10 cellular contexts compared by ENCODE assay signal in the genomic region with DNA sequence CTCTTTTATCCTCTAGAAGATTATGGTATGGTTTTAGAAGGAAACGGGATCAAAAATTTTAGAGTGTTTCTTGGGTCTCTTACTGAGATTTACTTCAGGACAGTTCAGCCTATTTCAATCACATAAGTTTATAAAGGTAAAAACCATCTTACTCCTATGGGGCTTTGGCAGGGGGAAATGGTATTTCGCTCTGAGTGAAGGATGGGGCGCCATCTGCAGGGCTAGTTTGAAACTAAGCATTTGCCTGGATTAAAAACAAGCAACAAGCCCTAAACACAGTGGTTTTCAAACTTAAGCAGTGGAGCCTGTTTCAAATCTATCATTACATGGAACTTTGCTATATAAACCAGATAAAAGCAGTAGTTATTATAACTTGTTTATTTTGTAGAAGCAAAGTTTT.
DNase-seq lines count a peak whose midpoint lies in the region; ATAC-seq lines count a peak whose summit lies in the region.
"Had no signal": no experiment of that assay in that cellular context is flagged by ENCODE, and none has a peak within 500 bp of the region (broad histone marks: within the 10 kb centered on the region; RNA-seq: fewer than 3 reads in every experiment).

No MANE protein-coding gene starts in this region.

- H3K79me1 ChIP-seq in mesendoderm (ENCODE audit: low read length), result no peaks in the 10 kb centered on the region

- H3K4me3 ChIP-seq in SJCRH30 (no peak overlapping the region), mesendoderm (ENCODE audit: low read length) (no peak overlapping the region)

- no peak overlapping the region for H3K4ac ChIP-seq in mesendoderm (ENCODE audit: low read depth, low read length)

- no peak overlapping the region for H4K5ac ChIP-seq in mesendoderm (ENCODE audit: low read length)

- no peaks in the 10 kb centered on the region for H3K79me2 ChIP-seq in mesendoderm (ENCODE audit: control insufficient read depth, insufficient read depth, low read length)

- no peak overlapping the region for H3K56ac ChIP-seq in mesendoderm (ENCODE audit: low read length)

- DNase-seq in NCI-H1436 (lab: John Stamatoyannopoulos, UW), result peak; percentile 45
- DNase-seq in NCI-H1436 treated with DMSO at 0.1 percent for 48 hours (lab: John Stamatoyannopoulos, UW), result no peak
- peak; percentile 58 for DNase-seq in HT-29 (ENCODE audit: low spot score)
- peak; percentile 3 to 43 for DNase-seq in SJCRH30
- peak; percentile 45 for DNase-seq in mesendoderm
- DNase-seq: IMR-90, occipital lobe had no signal

- H3K27me3 ChIP-seq in SJCRH30 (no peaks in the 10 kb centered on the region), mesendoderm (ENCODE audit: insufficient read depth, low read length, poor library complexity) (no peaks in the 10 kb centered on the region)

- H3K4me2 ChIP-seq in mesendoderm (ENCODE audit: low read length), result no peak overlapping the region

- H2BK15ac ChIP-seq in mesendoderm (replicated peaks; ENCODE audit: low read depth), result no peak overlapping the region

- no peak overlapping the region for H2BK5ac ChIP-seq in mesendoderm (ENCODE audit: low read length)

- H3K9ac ChIP-seq in mesendoderm (ENCODE audit: low read length), result no peak overlapping the region

- WGBS in mesendoderm (ENCODE audit: extremely low coverage, insufficient coverage, low lambda C conversion rate), result no CpG with 5 or more reads among the region's 3 CpGs

- H4K8ac ChIP-seq in mesendoderm (ENCODE audit: low read depth, low read length), result no peak overlapping the region

- no peak overlapping the region for H3K18ac ChIP-seq in mesendoderm (ENCODE audit: low read length)

- ATAC-seq in HG03280 (IDR thresholded peaks at IDR 0.05; ENCODE audit: unreplicated experiment) (no peak), HG02870 (IDR thresholded peaks at IDR 0.05; ENCODE audit: unreplicated experiment) (no peak), GM19035 (IDR thresholded peaks at IDR 0.05; ENCODE audit: unreplicated experiment) (no peak)

- no peaks in the 10 kb centered on the region for H3K36me3 ChIP-seq in SJCRH30
- no peaks in the 10 kb centered on the region for H3K36me3 ChIP-seq in mesendoderm (ENCODE audit: control insufficient read depth, insufficient read depth, low read length)

- H2BK120ac ChIP-seq in mesendoderm (ENCODE audit: low read depth, low read length), result no peak overlapping the region

- no peak overlapping the region for H3K23ac ChIP-seq in mesendoderm (ENCODE audit: low read length)

- H3K27ac ChIP-seq in SJCRH30 (no peak overlapping the region), mesendoderm (ENCODE audit: low read depth, low read length) (no peak overlapping the region)

- no peaks in the 10 kb centered on the region for H3K9me3 ChIP-seq in SJCRH30 (replicated peaks)

- H3K4me1 ChIP-seq in SJCRH30 (no peaks in the 10 kb centered on the region), mesendoderm (ENCODE audit: control insufficient read depth, low read depth, low read length) (no peaks in the 10 kb centered on the region)

- H2AK5ac ChIP-seq in mesendoderm (ENCODE audit: low read length), result no peak overlapping the region
